8 cellular contexts compared by ENCODE assay signal in the genomic region with DNA sequence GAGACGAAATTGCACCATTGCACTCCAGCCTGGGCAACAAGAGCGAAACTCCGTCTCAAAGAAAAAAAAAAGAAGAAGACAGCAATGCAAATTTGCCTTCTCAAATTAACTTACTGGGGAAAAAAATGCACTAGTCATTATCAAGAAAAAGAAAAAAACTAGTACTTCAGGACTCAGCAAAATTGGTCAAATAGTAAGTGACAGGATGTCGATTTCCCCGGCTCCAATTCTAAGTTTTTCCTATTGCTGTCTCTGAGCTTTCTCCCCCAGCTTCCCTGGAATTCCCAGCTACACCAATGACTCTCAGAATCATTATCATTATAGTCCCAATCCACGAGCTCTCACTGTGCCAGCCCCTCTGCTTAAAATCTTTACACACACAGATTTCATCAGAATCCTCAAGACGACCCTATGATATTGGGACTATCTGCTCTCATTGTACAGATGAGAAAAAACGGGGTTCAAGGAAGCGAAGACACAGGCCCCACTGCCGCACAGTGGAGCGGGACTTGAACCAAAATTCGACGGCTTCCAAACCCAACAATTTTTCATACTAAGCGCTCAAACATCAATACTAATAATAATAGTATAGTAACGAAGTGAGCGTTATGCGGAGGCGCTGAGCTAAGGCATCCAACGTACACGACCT. TPM values are rescaled to one million over a fixed set of nuclear protein-coding genes. Genes with fewer than 3 reads are reported as not detected.
A peak's percentile ranks its signal among the peaks of the same experiment; 100 is the strongest.
DNase-seq lines count a peak whose midpoint lies in the region; ATAC-seq and TF ChIP-seq lines count a peak whose summit lies in the region.

No MANE protein-coding gene starts in this region.

- CTCF ChIA-PET in activated CD4-positive, alpha-beta memory T cell treated with anti-CD3 and anti-CD28 coated beads, Interleukin-2, amount 10 ng/mL, durations not matched to agents 7 days and 5 days (lab: Charles Lee): interaction anchor here (0.7 to 2.6 kb wide), 5 partner anchors 42 to 158 kb away, joined by 3 to 13 read pairs (median 3); a partner anchor contains a TSS

- H3K4me1 ChIP-seq in suprapubic skin: peaks cover 28% of the 10 kb centered on the region

- DNase-seq in T-helper 2 cell treated with Interferon-gamma antibody and Interleukin-4, amounts not matched to agents 5 μg/mL and 100 μg/mL, for 36 hours (ENCODE audit: low spot score): no peak
- no peak for DNase-seq in T-helper 2 cell
- DNase-seq in activated CD4-positive, alpha-beta memory T cell treated with anti-CD3 and anti-CD28 coated beads, Interleukin-2, amount 10 ng/mL, durations not matched to agents 7 days and 5 days: no peak
- no peak for DNase-seq in suprapubic skin (ENCODE audit: low spot score in 2 of 2)
- DNase-seq in KBM-7: no peak

- no peaks in the 10 kb centered on the region for H3K9me3 Mint-ChIP-seq in T-helper 2 cell treated with Interferon-gamma antibody and Interleukin-4, amounts not matched to agents 5 μg/mL and 100 μg/mL, for 36 hours
- H3K9me3 Mint-ChIP-seq in activated CD4-positive, alpha-beta memory T cell treated with anti-CD3 and anti-CD28 coated beads, Interleukin-2, amount 10 ng/mL, durations not matched to agents 7 days and 5 days: no peaks in the 10 kb centered on the region

- peaks cover 2% of the 10 kb centered on the region for H3K36me3 Mint-ChIP-seq in T-helper 2 cell treated with Interferon-gamma antibody and Interleukin-4, amounts not matched to agents 5 μg/mL and 100 μg/mL, for 36 hours (ENCODE audit: low read depth)
- H3K36me3 Mint-ChIP-seq in activated CD4-positive, alpha-beta memory T cell treated with anti-CD3 and anti-CD28 coated beads, Interleukin-2, amount 10 ng/mL, durations not matched to agents 7 days and 5 days (ENCODE audit: low read depth): peaks cover 6% of the 10 kb centered on the region

- WGBS in suprapubic skin: 15% methylated on average over 20 of the region's 20 CpGs

- H3K4me3 ChIP-seq in iPS-18c (ENCODE audit: insufficient read depth, low read depth, low read length) (peak overlapping the region; percentile 87), suprapubic skin (peak overlapping the region; percentile 67)

- H3K27ac Mint-ChIP-seq in T-helper 2 cell treated with Interferon-gamma antibody and Interleukin-4, amounts not matched to agents 5 μg/mL and 100 μg/mL, for 36 hours: peak overlapping the region; percentile 96
- peak overlapping the region; percentile 84 for H3K27ac Mint-ChIP-seq in activated CD4-positive, alpha-beta memory T cell treated with anti-CD3 and anti-CD28 coated beads, Interleukin-2, amount 10 ng/mL, durations not matched to agents 7 days and 5 days

- no peak for TF ChIP-seq EP300 in suprapubic skin (IDR thresholded peaks at IDR 0.05)

- H3K27ac ChIP-seq in suprapubic skin: peak overlapping the region; percentile 80

- ATAC-seq in GM18858 (IDR thresholded peaks at IDR 0.05; ENCODE audit: unreplicated experiment) (no peak), GM19324 (IDR thresholded peaks at IDR 0.05; ENCODE audit: low FRiP score, unreplicated experiment) (no peak)

- peak overlapping the region; percentile 91 for H3K4me3 Mint-ChIP-seq in T-helper 2 cell treated with Interferon-gamma antibody and Interleukin-4, amounts not matched to agents 5 μg/mL and 100 μg/mL, for 36 hours
- peak overlapping the region; percentile 84 for H3K4me3 Mint-ChIP-seq in activated CD4-positive, alpha-beta memory T cell treated with anti-CD3 and anti-CD28 coated beads, Interleukin-2, amount 10 ng/mL, durations not matched to agents 7 days and 5 days

- H3K27me3 ChIP-seq in suprapubic skin: no peaks in the 10 kb centered on the region

- POLR2A ChIA-PET in activated CD4-positive, alpha-beta memory T cell treated with anti-CD3 and anti-CD28 coated beads, Interleukin-2, amount 10 ng/mL, durations not matched to agents 7 days and 5 days (lab: Charles Lee): interaction anchor here (0.5 to 2.3 kb wide), 13 partner anchors 13 to 453 kb away, joined by 3 to 13 read pairs (median 3); a partner anchor contains a TSS

- no peaks in the 10 kb centered on the region for H3K27me3 Mint-ChIP-seq in T-helper 2 cell treated with Interferon-gamma antibody and Interleukin-4, amounts not matched to agents 5 μg/mL and 100 μg/mL, for 36 hours (ENCODE audit: low read depth)
- no peaks in the 10 kb centered on the region for H3K27me3 Mint-ChIP-seq in activated CD4-positive, alpha-beta memory T cell treated with anti-CD3 and anti-CD28 coated beads, Interleukin-2, amount 10 ng/mL, durations not matched to agents 7 days and 5 days

- in situ Hi-C loops in KBM-7 (cut with MboI; ENCODE audit: low pct_unique_long_range_greater_than_20kb, low sequenced_read_pairs): no loop called here

- no peak for TF ChIP-seq POLR2A in suprapubic skin (IDR thresholded peaks at IDR 0.05)

- H3K36me3 ChIP-seq in suprapubic skin: no peaks in the 10 kb centered on the region

- no peak for TF ChIP-seq CTCF in suprapubic skin (IDR thresholded peaks at IDR 0.05)

- peaks cover 22% of the 10 kb centered on the region for H3K4me1 Mint-ChIP-seq in T-helper 2 cell treated with Interferon-gamma antibody and Interleukin-4, amounts not matched to agents 5 μg/mL and 100 μg/mL, for 36 hours (ENCODE audit: low read depth)
- peaks cover 40% of the 10 kb centered on the region for H3K4me1 Mint-ChIP-seq in activated CD4-positive, alpha-beta memory T cell treated with anti-CD3 and anti-CD28 coated beads, Interleukin-2, amount 10 ng/mL, durations not matched to agents 7 days and 5 days

- H3K9me3 ChIP-seq in iPS-18c (ENCODE audit: control insufficient read depth, insufficient read depth, low read length) (no peaks in the 10 kb centered on the region), suprapubic skin (no peaks in the 10 kb centered on the region)

RNA-seq across cellular contexts. Expression of a gene that starts 0.6 kb away (rescaled TPM):
- 10 to 100 TPM; 19.0 to 20.5 TPM for total RNA-seq in activated CD4-positive, alpha-beta memory T cell treated with anti-CD3 and anti-CD28 coated beads, Interleukin-2, amount 10 ng/mL, durations not matched to agents 7 days and 5 days
- total RNA-seq in suprapubic skin: 10 to 100 TPM; 14.8 to 34.9 (median 16.3) TPM

RNA-seq across cellular contexts. Expression of a gene that starts 0.9 kb away (rescaled TPM):
- 100 to 1,000 TPM in 1 of 2 experiments, 10 to 100 TPM in 1; 92.4 to 100 TPM for total RNA-seq in activated CD4-positive, alpha-beta memory T cell treated with anti-CD3 and anti-CD28 coated beads, Interleukin-2, amount 10 ng/mL, durations not matched to agents 7 days and 5 days
- 100 to 1,000 TPM; 173 to 231 (median 202) TPM for total RNA-seq in suprapubic skin

RNA-seq across cellular contexts. Expression of a gene that starts 42.4 kb away (rescaled TPM):
- total RNA-seq in activated CD4-positive, alpha-beta memory T cell treated with anti-CD3 and anti-CD28 coated beads, Interleukin-2, amount 10 ng/mL, durations not matched to agents 7 days and 5 days: under 1 TPM; 0.10 TPM
- total RNA-seq in suprapubic skin: under 1 TPM in 3 of 4 donors, not detected in 1; 0.21 to 0.47 (median 0.42) TPM
